In the genomic region with DNA sequence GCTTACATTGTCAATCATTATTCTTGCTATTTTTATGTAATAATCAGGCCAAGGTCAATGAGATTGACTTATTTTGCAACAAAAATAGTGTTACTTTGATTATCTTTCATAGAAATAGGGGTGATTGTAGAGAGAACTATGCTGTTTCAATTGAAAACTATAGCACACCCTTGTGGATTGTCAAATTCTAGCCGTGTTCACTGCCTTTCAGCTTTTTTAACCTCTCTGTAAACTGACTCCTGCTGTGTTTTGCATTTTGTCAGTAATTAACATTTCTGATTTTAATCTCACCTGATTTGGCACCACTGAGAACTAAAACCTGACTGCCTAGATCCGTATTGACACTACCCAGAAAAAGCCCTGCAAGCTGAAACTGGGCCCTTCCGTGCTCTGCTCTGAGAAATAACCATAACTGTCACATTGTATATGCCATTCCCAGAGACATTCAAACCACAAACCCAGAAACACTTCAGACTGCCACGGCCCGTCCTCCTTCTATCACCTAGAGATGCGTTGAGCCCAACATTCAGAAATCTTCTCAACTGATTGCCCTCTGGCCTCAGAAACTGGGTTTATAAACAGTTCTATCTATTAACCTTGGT, we compare ENCODE assay signal across 1 cellular context.
TF ChIP-seq lines count a peak whose summit lies in the region.

No MANE protein-coding gene starts in this region.

TF ChIP-seq in SK-N-SH treated with all-trans-retinoic acid at 6 μM for 48 hours, 23 proteins besides CTCF, POLR2A, EP300 and RAD21 (continued from another document):
- no peak for TF ChIP-seq TSHZ2 (CRISPR knock-in tag; IDR thresholded peaks at IDR 0.05)
- TF ChIP-seq ESRRG (CRISPR knock-in tag; IDR thresholded peaks at IDR 0.05), result no peak
- no peak for TF ChIP-seq ISL1 (CRISPR knock-in tag; IDR thresholded peaks at IDR 0.05)
- no peak for TF ChIP-seq ZNF8 (CRISPR knock-in tag; IDR thresholded peaks at IDR 0.05)
- TF ChIP-seq TOX (CRISPR knock-in tag; IDR thresholded peaks at IDR 0.05; ENCODE audit: borderline replicate concordance), result no peak
- TF ChIP-seq CREB5 (CRISPR knock-in tag; IDR thresholded peaks at IDR 0.05; ENCODE audit: low read depth), result no peak
- no peak for TF ChIP-seq POU6F1 (CRISPR knock-in tag; IDR thresholded peaks at IDR 0.05; ENCODE audit: borderline replicate concordance, low read depth)
- TF ChIP-seq GLIS3 (CRISPR knock-in tag; IDR thresholded peaks at IDR 0.05), result no peak
- no peak for TF ChIP-seq ZC3H10 (CRISPR knock-in tag; IDR thresholded peaks at IDR 0.05)
- no peak for TF ChIP-seq PPARA (CRISPR knock-in tag; IDR thresholded peaks at IDR 0.05; ENCODE audit: borderline replicate concordance)
- TF ChIP-seq, protein P1, sequence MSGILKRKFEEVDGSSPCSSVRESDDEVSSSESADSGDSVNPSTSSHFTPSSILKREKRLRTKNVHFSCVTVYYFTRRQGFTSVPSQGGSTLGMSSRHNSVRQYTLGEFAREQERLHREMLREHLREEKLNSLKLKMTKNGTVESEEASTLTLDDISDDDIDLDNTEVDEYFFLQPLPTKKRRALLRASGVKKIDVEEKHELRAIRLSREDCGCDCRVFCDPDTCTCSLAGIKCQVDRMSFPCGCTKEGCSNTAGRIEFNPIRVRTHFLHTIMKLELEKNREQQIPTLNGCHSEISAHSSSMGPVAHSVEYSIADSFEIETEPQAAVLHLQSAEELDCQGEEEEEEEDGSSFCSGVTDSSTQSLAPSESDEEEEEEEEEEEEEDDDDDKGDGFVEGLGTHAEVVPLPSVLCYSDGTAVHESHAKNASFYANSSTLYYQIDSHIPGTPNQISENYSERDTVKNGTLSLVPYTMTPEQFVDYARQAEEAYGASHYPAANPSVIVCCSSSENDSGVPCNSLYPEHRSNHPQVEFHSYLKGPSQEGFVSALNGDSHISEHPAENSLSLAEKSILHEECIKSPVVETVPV (CRISPR knock-in tag; IDR thresholded peaks at IDR 0.05), result no peak
- TF ChIP-seq SNAI2 (CRISPR knock-in tag; IDR thresholded peaks at IDR 0.05), result no peak
